16 cellular contexts compared by ENCODE assay signal in genomic region chrX:68098431-68098830, GRCh38.
DNase-seq lines count a peak whose midpoint lies in the region; ATAC-seq, FAIRE-seq and TF ChIP-seq lines count a peak whose summit lies in the region.
"Had no signal": no experiment of that assay in that cellular context is flagged by ENCODE, and none has a peak within 500 bp of the region (broad histone marks: within the 10 kb centered on the region; RNA-seq: fewer than 3 reads in every experiment).

No MANE protein-coding gene starts in this region.

- 78% methylated on average over 2 of the region's 2 CpGs; no CpG with 5 or more reads in 1 of the 2 experiments for WGBS in H1 (ENCODE audit: extremely low coverage in 1 of 2, insufficient coverage in 1 of 2, insufficient read length in 1 of 2, insufficient replicate concordance in 2 of 2, low coverage in 1 of 2, low lambda C conversion rate in 2 of 2, missing lambda C conversion rate in 1 of 2), 2 experiments

- H3K27ac ChIP-seq in H1 (ENCODE audit: low read depth, low read length) (no peak overlapping the region), upper lobe of right lung (no peak overlapping the region)

- no peak for TF ChIP-seq CTCF in H1 (IDR thresholded peaks at IDR 0.05; ENCODE audit: control extremely low read depth in 1 of 3, insufficient read depth in 1 of 3, low read depth in 1 of 3, low read length in 3 of 3)
- no peak for TF ChIP-seq CTCF in upper lobe of right lung (IDR thresholded peaks at IDR 0.05)

- no peaks in the 10 kb centered on the region for H4K20me1 ChIP-seq in H1 (replicated peaks in 1 of 2; ENCODE audit: control insufficient read depth in 1 of 2, insufficient read depth in 2 of 2, low read length in 2 of 2)

- TF ChIP-seq RAD21 in H1 (IDR thresholded peaks at IDR 0.05 in 1 of 2, conservative IDR thresholded peaks at IDR 0.05 in 1 of 2; ENCODE audit: low read depth in 2 of 2, low read length in 2 of 2) = no peak

- H3K79me1 ChIP-seq in H1 (ENCODE audit: low read depth, low read length) = no peaks in the 10 kb centered on the region

- H3K36me3 ChIP-seq in HAP-1 (replicated peaks) = no peaks in the 10 kb centered on the region
- H3K36me3 ChIP-seq in H1 (ENCODE audit: control insufficient read depth in 2 of 4, insufficient read depth in 4 of 4, low read length in 3 of 4) = no peaks in the 10 kb centered on the region
- H3K36me3 ChIP-seq in upper lobe of right lung = no peaks in the 10 kb centered on the region

- no peak overlapping the region for H3K56ac ChIP-seq in H1 (replicated peaks; ENCODE audit: insufficient read length, low read depth, low read length)

- no peak overlapping the region for H4K91ac ChIP-seq in H1 (replicated peaks; ENCODE audit: insufficient read length, low read length)

- no peak overlapping the region for H3K23ac ChIP-seq in H1 (ENCODE audit: insufficient read length)

- H3K4ac ChIP-seq in H1 (replicated peaks; ENCODE audit: insufficient read length, low read depth, low read length) = no peak overlapping the region

- H3K4me1 ChIP-seq in HAP-1 (peaks cover 22% of the 10 kb centered on the region), H1 (replicated peaks in 1 of 4; ENCODE audit: control insufficient read depth in 3 of 4, insufficient read depth in 4 of 4, low read length in 3 of 4) (peaks cover 0 to 3% (median 0%) of the 10 kb centered on the region in 4 experiments; a peak in 1 of 7 replicates), upper lobe of right lung (no peaks in the 10 kb centered on the region)

- CTCF ChIA-PET in H1 (lab: Charles Lee; ENCODE audit: partially characterized antibody) = interaction anchor here (0.7 kb wide), 1 partner anchor 9 kb away, joined by 3 read pairs; no protein-coding TSS in a partner anchor

- H3K79me2 ChIP-seq in H1 (ENCODE audit: control insufficient read depth in 1 of 2, insufficient read depth in 2 of 2, low read length in 2 of 2) = no peaks in the 10 kb centered on the region

- no peak for ATAC-seq in upper lobe of right lung
- ATAC-seq: GM23338 had no signal

- no peak overlapping the region for H3K14ac ChIP-seq in H1 (ENCODE audit: insufficient read length)

- no peak overlapping the region for H4K5ac ChIP-seq in H1 (ENCODE audit: insufficient read length, low read depth, low read length)

- H3K18ac ChIP-seq in H1 (ENCODE audit: extremely low read depth, low read length) = no peak overlapping the region

- no peak overlapping the region for H2BK20ac ChIP-seq in H1 (ENCODE audit: low read length)

- intact Hi-C loops in upper lobe of right lung (cut with DNase I) = no loop called here

- H2BK15ac ChIP-seq in H1 (ENCODE audit: low read length) = no peak overlapping the region

- FAIRE-seq in H1 (lab: Jason Lieb, UNC) = peak; percentile 7
- FAIRE-seq: G401.6, H54 had no signal

- H3K23me2 ChIP-seq in H1 (ENCODE audit: low read depth, low read length) = no peaks in the 10 kb centered on the region

- no peaks in the 10 kb centered on the region for H3K9me3 ChIP-seq in HAP-1
- no peaks in the 10 kb centered on the region for H3K9me3 ChIP-seq in H1 (ENCODE audit: insufficient read depth in 2 of 2, low read depth in 1 of 2, low read length in 1 of 2)
- H3K9me3 ChIP-seq in upper lobe of right lung = no peaks in the 10 kb centered on the region

- in situ Hi-C loops in HAP-1 (cut with MboI; ENCODE audit: low sequenced_read_pairs) = no loop called here

- H3K4me3 ChIP-seq in HAP-1 (no peak overlapping the region), H1 (ENCODE audit: extremely low read depth in 1 of 4, insufficient read depth in 2 of 4, low read depth in 3 of 4, low read length in 4 of 4) (no peak overlapping the region), upper lobe of right lung (no peak overlapping the region)
- H3K4me3 ChIP-seq: GM23338 had no signal

- no peak overlapping the region for H2BK5ac ChIP-seq in H1 (ENCODE audit: low read depth, low read length)

- H3K27me3 ChIP-seq in HAP-1 (ENCODE audit: low read depth) (no peaks in the 10 kb centered on the region), H1 (replicated peaks in 1 of 4; ENCODE audit: control insufficient read depth in 3 of 4, extremely low read depth in 1 of 4, insufficient read depth in 3 of 4, low read length in 3 of 4) (no peaks in the 10 kb centered on the region), upper lobe of right lung (no peaks in the 10 kb centered on the region)

- H3K4me2 ChIP-seq in H1 (ENCODE audit: insufficient read depth in 1 of 2, low read depth in 2 of 2, low read length in 2 of 2) = no peak overlapping the region
- H3K4me2 ChIP-seq: GM23338 had no signal

- H2BK120ac ChIP-seq in H1 (replicated peaks; ENCODE audit: low read depth, low read length) = no peak overlapping the region

- H2AFZ ChIP-seq in H1 (ENCODE audit: low read length) = no peak overlapping the region
- H2AFZ ChIP-seq: GM23338 had no signal

- POLR2A ChIA-PET in H1 (lab: Charles Lee; ENCODE audit: partially characterized antibody) = no interaction called here

- DNase-seq in DMS79 (lab: John Stamatoyannopoulos, UW) (peak; percentile 44), HAP-1 (ENCODE audit: low spot score in 2 of 2) (peak; percentile 63 to 96), H1 (ENCODE audit: low read depth in 1 of 2, low spot score in 2 of 2) (no peak), upper lobe of right lung (no peak), HK-2 (ENCODE audit: unreplicated experiment) (no peak), pons (ENCODE audit: low spot score) (no peak)
- DNase-seq: 8988T; C1 segment of cervical spinal cord; Calu3; CD4-positive, alpha-beta memory T cell; COR-L47; DND-41; HCEC 1CT had no signal

- no peak overlapping the region for H2BK12ac ChIP-seq in H1 (ENCODE audit: low read depth, low read length)

- no peak overlapping the region for H3K9ac ChIP-seq in H1 (replicated peaks in 1 of 4; ENCODE audit: extremely low read depth in 1 of 4, low read depth in 3 of 4, low read length in 3 of 4)

- TF ChIP-seq EP300 in H1 (IDR thresholded peaks at IDR 0.05; ENCODE audit: borderline replicate concordance in 1 of 2, low read depth in 2 of 2, low read length in 2 of 2) = no peak

- no peak overlapping the region for H2AK5ac ChIP-seq in H1 (ENCODE audit: low read depth, low read length)

- no peak for TF ChIP-seq POLR2A in H1 (IDR thresholded peaks at IDR 0.05; ENCODE audit: control extremely low read depth in 1 of 2, low read depth in 2 of 2, low read length in 2 of 2)

- no peak overlapping the region for H4K8ac ChIP-seq in H1 (ENCODE audit: extremely low read depth, insufficient read depth, low read length)

TF ChIP-seq in H1, 55 proteins besides CTCF, POLR2A, EP300 and RAD21 (continues in another document):
- TF ChIP-seq CREB1 (IDR thresholded peaks at IDR 0.05) (no peak), MAFK (IDR thresholded peaks at IDR 0.05; ENCODE audit: low read depth, low read length) (no peak), PHF8 (conservative IDR thresholded peaks at IDR 0.05; ENCODE audit: low read depth, low read length) (no peak), NANOG (IDR thresholded peaks at IDR 0.05; ENCODE audit: insufficient read depth, low read depth, low read length, poor library complexity, severe bottlenecking) (no peak), TAF1 (IDR thresholded peaks at IDR 0.05; ENCODE audit: low read depth, low read length) (no peak), CBX8 (IDR thresholded peaks at IDR 0.05; ENCODE audit: borderline replicate concordance, low read depth, low read length) (no peak), CEBPB (IDR thresholded peaks at IDR 0.05; ENCODE audit: low read depth, low read length) (no peak)

Comparison
In these comparisons a context has a peak if more than half of its experiments do, and no peak if none do; other contexts are left out.
1. DNase-seq: peak in DMS79 (single experiment) and HAP-1 (2 of 2); none in H1 (0 of 2), upper lobe of right lung (single experiment), HK-2 (single experiment) and pons (single experiment).